In genomic region chr1:3179471-3179870, GRCh38 we compare ENCODE assay signal across 28 cellular contexts.
"Had no signal": no experiment of that assay in that cellular context is flagged by ENCODE, and none has a peak within 500 bp of the region (broad histone marks: within the 10 kb centered on the region; RNA-seq: fewer than 3 reads in every experiment).

No MANE protein-coding gene starts in this region.

- H3K4me3 ChIP-seq: pancreas, psoas muscle, right lobe of liver, sigmoid colon, suprapubic skin, testis, tibial nerve, upper lobe of left lung, vagina had no signal

- H3K27me3 ChIP-seq: pancreas, right lobe of liver, sigmoid colon, testis, tibial nerve, upper lobe of left lung, vagina had no signal

- H3K9me3 Mint-ChIP-seq: natural killer cell treated with Interleukin-12 subunit alpha and Interleukin-12 subunit beta and Interleukin-15 and Interleukin-18, amount 100 ng/mL, for 72 hours; nephron progenitor cell; neural crest cell; stimulated activated effector memory CD8-positive, alpha-beta T cell treated with anti-CD3 and anti-CD28 coated beads, Interleukin-12 subunit alpha, Interleukin-12 subunit beta, amount 100 ng/mL, for 72 hours; stimulated activated naive B cell treated with anti-CD40 and anti-IgM and Interleukin-4, amounts not matched to agents 10 μg/mL and 1 μg/mL and 100 μg/mL, for 72 hours; stimulated activated naive CD8-positive, alpha-beta T cell treated with anti-CD3 and anti-CD28 coated beads, Interleukin-15, Interleukin-2, amounts not matched to agents 100 ng/mL and 50 ng/mL, for 24 hours had no signal

- H3K4me3 Mint-ChIP-seq: naive B cell; naive thymus-derived CD8-positive, alpha-beta T cell; natural killer cell treated with Interleukin-12 subunit alpha and Interleukin-12 subunit beta and Interleukin-15 and Interleukin-18, amount 100 ng/mL, for 72 hours; nephron progenitor cell; neural crest cell; stimulated activated effector memory CD8-positive, alpha-beta T cell treated with anti-CD3 and anti-CD28 coated beads, Interleukin-12 subunit alpha, Interleukin-12 subunit beta, amount 100 ng/mL, for 72 hours; stimulated activated naive B cell treated with anti-CD40 and anti-IgM and Interleukin-4, amounts not matched to agents 10 μg/mL and 1 μg/mL and 100 μg/mL, for 72 hours; stimulated activated naive CD8-positive, alpha-beta T cell treated with anti-CD3 and anti-CD28 coated beads, Interleukin-15, Interleukin-2, amounts not matched to agents 100 ng/mL and 50 ng/mL, for 24 hours had no signal

- DNase-seq: naive B cell; naive thymus-derived CD8-positive, alpha-beta T cell; nephron progenitor cell; nucleus accumbens; pancreas; psoas muscle; right lobe of liver; sigmoid colon; small intestine; stimulated activated CD4-positive, alpha-beta T cell treated with anti-CD3 and anti-CD28 coated beads, Interleukin-15, amount 100 ng/mL, for 24 hours; stimulated activated CD4-positive, alpha-beta T cell treated with anti-CD3 and anti-CD28 coated beads, Interleukin-2, amount 100 ng/mL, for 24 hours; stimulated activated CD4-positive, alpha-beta T cell treated with anti-CD3 and anti-CD28 coated beads, Interleukin-2, amount 100 ng/mL, for 48 hours; stimulated activated CD4-positive, alpha-beta T cell treated with anti-CD3 and anti-CD28 coated beads, Interleukin-4, amount 100 ng/mL, for 24 hours; stimulated activated naive B cell treated with anti-CD40 and anti-IgM and Interleukin-4, amounts not matched to agents 10 μg/mL and 1 μg/mL and 100 μg/mL, for 72 hours; stimulated activated naive CD4-positive, alpha-beta T cell treated with Interleukin-2 at 50 U/mL for 16 hours; substantia nigra; testis; trophoblast cell had no signal

- H3K36me3 Mint-ChIP-seq: naive B cell; naive thymus-derived CD8-positive, alpha-beta T cell; natural killer cell treated with Interleukin-12 subunit alpha and Interleukin-12 subunit beta and Interleukin-15 and Interleukin-18, amount 100 ng/mL, for 72 hours; stimulated activated effector memory CD8-positive, alpha-beta T cell treated with anti-CD3 and anti-CD28 coated beads, Interleukin-12 subunit alpha, Interleukin-12 subunit beta, amount 100 ng/mL, for 72 hours; stimulated activated naive B cell treated with anti-CD40 and anti-IgM and Interleukin-4, amounts not matched to agents 10 μg/mL and 1 μg/mL and 100 μg/mL, for 72 hours had no signal

- H3K4me1 ChIP-seq: right lobe of liver had no signal

- H3K27ac ChIP-seq: neutrophil, psoas muscle, right lobe of liver, sigmoid colon, suprapubic skin, testis, upper lobe of left lung, vagina had no signal

- H3K36me3 ChIP-seq: neutrophil, pancreas, right lobe of liver, sigmoid colon, suprapubic skin, tibial nerve, upper lobe of left lung, vagina had no signal

- ATAC-seq: naive thymus-derived CD8-positive, alpha-beta T cell; pancreas; psoas muscle; right cardiac atrium; right lobe of liver; stimulated activated effector memory CD8-positive, alpha-beta T cell treated with anti-CD3 and anti-CD28 coated beads, Interleukin-12 subunit alpha, Interleukin-12 subunit beta, amount 100 ng/mL, for 72 hours; stimulated activated naive B cell treated with anti-CD40 and anti-IgM and Interleukin-4, amounts not matched to agents 10 μg/mL and 1 μg/mL and 100 μg/mL, for 72 hours had no signal

- H3K9me3 ChIP-seq: pancreas, psoas muscle, right lobe of liver, sigmoid colon, suprapubic skin, testis, tibial nerve, upper lobe of left lung, vagina had no signal

- H3K4me1 Mint-ChIP-seq: stimulated activated effector memory CD8-positive, alpha-beta T cell treated with anti-CD3 and anti-CD28 coated beads, Interleukin-12 subunit alpha, Interleukin-12 subunit beta, amount 100 ng/mL, for 72 hours; stimulated activated naive B cell treated with anti-CD40 and anti-IgM and Interleukin-4, amounts not matched to agents 10 μg/mL and 1 μg/mL and 100 μg/mL, for 72 hours had no signal
